Comparison of ENCODE assay signal across 30 cellular contexts in genomic region chr10:12793106-12793505, GRCh38.
"Had no signal": no experiment of that assay in that cellular context is flagged by ENCODE, and none has a peak within 500 bp of the region (broad histone marks: within the 10 kb centered on the region; RNA-seq: fewer than 3 reads in every experiment).

No MANE protein-coding gene starts in this region.

- H3K27ac ChIP-seq: left ventricle myocardium inferior, pancreas, prostate gland, skin epidermis, stomach, thoracic aorta, tibial artery, upper lobe of right lung had no signal

- H3K4me1 Mint-ChIP-seq: immature natural killer cell; stimulated activated naive B cell treated with anti-CD40 and anti-IgM and Interleukin-4, amounts not matched to agents 10 μg/mL and 1 μg/mL and 100 μg/mL, for 72 hours had no signal

- H3K4me3 ChIP-seq: left ventricle myocardium inferior, lung, pancreas, prostate gland, skin epidermis, stomach, thoracic aorta, tibial artery, upper lobe of right lung had no signal

- H3K4me3 Mint-ChIP-seq: immature natural killer cell; naive thymus-derived CD8-positive, alpha-beta T cell; nephron; neural crest cell; stimulated activated naive B cell treated with anti-CD40 and anti-IgM and Interleukin-4, amounts not matched to agents 10 μg/mL and 1 μg/mL and 100 μg/mL, for 72 hours had no signal

- FAIRE-seq: islet of Langerhans, kidney, pancreas, urothelium cell line had no signal

- DNase-seq: hypothalamus; immature natural killer cell; kidney; left ventricle myocardium inferior; midbrain; naive thymus-derived CD8-positive, alpha-beta T cell; nucleus accumbens; pancreas; posterior cingulate gyrus; retina; right cardiac atrium; stimulated activated CD4-positive, alpha-beta T cell treated with anti-CD3 and anti-CD28 coated beads, Interleukin-12 subunit alpha, Interleukin-12 subunit beta, amount 100 ng/mL, for 4 hours; stimulated activated CD4-positive, alpha-beta T cell treated with anti-CD3 and anti-CD28 coated beads, Interleukin-15, amount 100 ng/mL, for 24 hours; stimulated activated CD4-positive, alpha-beta T cell treated with anti-CD3 and anti-CD28 coated beads, Interleukin-2, amount 100 ng/mL, for 24 hours; stimulated activated CD4-positive, alpha-beta T cell treated with anti-CD3 and anti-CD28 coated beads, Interleukin-4, amount 100 ng/mL, for 1 hour; stimulated activated naive B cell treated with anti-CD40 and anti-IgM and Interleukin-4, amounts not matched to agents 10 μg/mL and 1 μg/mL and 100 μg/mL, for 72 hours; stimulated activated naive CD8-positive, alpha-beta T cell treated with anti-CD3 and anti-CD28 coated beads, Interleukin-15, Interleukin-2, amounts not matched to agents 100 U/mL and 50 U/mL, for 24 hours; stomach; tibial artery; trophoblast cell; upper lobe of right lung had no signal

- H3K4me1 ChIP-seq: left ventricle myocardium inferior, pancreas, tibial artery, upper lobe of right lung had no signal

- ATAC-seq: naive thymus-derived CD8-positive, alpha-beta T cell; pancreas; right cardiac atrium; sciatic nerve; stimulated activated naive B cell treated with anti-CD40 and anti-IgM and Interleukin-4, amounts not matched to agents 10 μg/mL and 1 μg/mL and 100 μg/mL, for 72 hours; stimulated activated naive CD8-positive, alpha-beta T cell treated with anti-CD3 and anti-CD28 coated beads, Interleukin-15, Interleukin-2, amounts not matched to agents 100 U/mL and 50 U/mL, for 24 hours; upper lobe of right lung had no signal

- H3K27me3 Mint-ChIP-seq: naive thymus-derived CD8-positive, alpha-beta T cell; stimulated activated naive B cell treated with anti-CD40 and anti-IgM and Interleukin-4, amounts not matched to agents 10 μg/mL and 1 μg/mL and 100 μg/mL, for 72 hours had no signal

- H3K9me3 Mint-ChIP-seq: immature natural killer cell; naive thymus-derived CD8-positive, alpha-beta T cell; nephron; stimulated activated naive B cell treated with anti-CD40 and anti-IgM and Interleukin-4, amounts not matched to agents 10 μg/mL and 1 μg/mL and 100 μg/mL, for 72 hours had no signal

- H3K27me3 ChIP-seq: pancreas, stomach, tibial artery, upper lobe of right lung had no signal

- H3K9me3 ChIP-seq: pancreas, prostate gland, thoracic aorta, tibial artery, upper lobe of right lung had no signal

- H3K27ac Mint-ChIP-seq: immature natural killer cell; stimulated activated naive B cell treated with anti-CD40 and anti-IgM and Interleukin-4, amounts not matched to agents 10 μg/mL and 1 μg/mL and 100 μg/mL, for 72 hours had no signal

- H3K36me3 ChIP-seq: pancreas, prostate gland, thoracic aorta, upper lobe of right lung had no signal
